In the genomic region with DNA sequence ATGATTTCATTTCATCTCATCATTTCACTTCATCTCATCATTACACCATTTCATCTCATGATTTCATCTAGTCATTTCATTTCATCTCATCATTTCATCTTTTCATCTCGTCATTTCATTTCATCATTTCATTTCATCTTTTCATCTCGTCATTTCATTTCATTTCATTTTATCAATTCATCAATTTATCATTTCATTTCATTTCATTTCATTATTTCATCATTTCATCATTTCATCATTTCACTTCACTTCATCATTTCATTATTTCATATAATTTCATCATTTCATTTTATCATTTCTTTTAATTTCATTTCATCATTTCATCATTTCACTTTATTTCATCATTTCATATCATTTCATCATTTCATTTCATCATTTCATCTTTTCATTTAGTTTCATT, we compare ENCODE assay signal across 6 cellular contexts. TPM values are rescaled to one million over a fixed set of nuclear protein-coding genes. Genes with fewer than 3 reads are reported as not detected.
"Had no signal": no experiment of that assay in that cellular context is flagged by ENCODE, and none has a peak within 500 bp of the region (broad histone marks: within the 10 kb centered on the region; RNA-seq: fewer than 3 reads in every experiment).

No MANE protein-coding gene starts in this region.

RNA-seq across cellular contexts. Expression of a gene that starts 29.2 kb away (rescaled TPM):
- total RNA-seq: LHCN-M2, MCF 10A, NCI-H460, OCI-LY7, PC-9, SJSA1 had no signal
